In the genomic region with DNA sequence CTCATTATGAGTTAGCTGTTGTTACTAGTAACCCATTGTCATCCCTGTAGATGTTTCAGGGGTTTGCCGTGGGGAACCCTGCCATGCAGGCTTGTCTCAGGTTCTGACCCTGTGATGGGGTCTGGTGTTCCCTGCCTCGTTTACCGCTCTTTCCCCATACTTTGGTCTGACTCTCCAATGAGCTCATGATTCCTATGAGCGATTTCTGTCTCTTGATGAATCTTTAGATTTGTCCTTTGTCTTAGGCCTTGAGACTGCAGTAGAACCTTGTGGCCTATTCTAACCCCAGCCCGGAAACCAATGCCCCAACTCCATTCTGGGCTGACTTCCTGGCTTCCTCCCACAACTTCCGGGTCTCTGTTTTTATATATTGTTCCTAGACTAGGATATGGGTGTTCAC, we compare ENCODE assay signal across 9 cellular contexts. TPM values are rescaled to one million over a fixed set of nuclear protein-coding genes. Genes with fewer than 3 reads are reported as not detected.
A peak's percentile ranks its signal among the peaks of the same experiment; 100 is the strongest.
DNase-seq lines count a peak whose midpoint lies in the region; ATAC-seq and TF ChIP-seq lines count a peak whose summit lies in the region.
"Had no signal": no experiment of that assay in that cellular context is flagged by ENCODE, and none has a peak within 500 bp of the region (broad histone marks: within the 10 kb centered on the region; RNA-seq: fewer than 3 reads in every experiment).

No MANE protein-coding gene starts in this region.

- POLR2A ChIA-PET in OCI-LY7 (lab: Charles Lee), result interaction anchor here (0.5 to 3.0 kb wide), 4 partner anchors 9 to 124 kb away, joined by 3 to 25 read pairs (median 8); a partner anchor contains a TSS

- no peaks in the 10 kb centered on the region; the same call in 1 of the 2 replicates for H3K36me3 ChIP-seq in OCI-LY7 (ENCODE audit: insufficient read depth, low read length)

- H3K27ac ChIP-seq in OCI-LY7 (ENCODE audit: low read depth, low read length, poor library complexity, severe bottlenecking), result no peak overlapping the region

- no peaks in the 10 kb centered on the region for H3K27me3 Mint-ChIP-seq in activated T-helper 1 cell treated with anti-CD3 and anti-CD28 coated beads, Interleukin-12 subunit alpha, Interleukin-12 subunit beta, Interleukin-2, Interleukin-4 antibody, amounts not matched to agents 30 ng/mL and 10 ng/mL and 1 ng/mL, durations not matched to agents 14 hours and 24 hours and 36 hours (ENCODE audit: insufficient read depth)
- no peaks in the 10 kb centered on the region for H3K27me3 Mint-ChIP-seq in natural killer cell treated with Interleukin-12 subunit alpha and Interleukin-12 subunit beta and Interleukin-15 and Interleukin-18, amount 100 ng/mL, for 72 hours

- peaks cover 20% of the 10 kb centered on the region for H3K36me3 Mint-ChIP-seq in activated T-helper 1 cell treated with anti-CD3 and anti-CD28 coated beads, Interleukin-12 subunit alpha, Interleukin-12 subunit beta, Interleukin-2, Interleukin-4 antibody, amounts not matched to agents 30 ng/mL and 10 ng/mL and 1 ng/mL, durations not matched to agents 14 hours and 24 hours and 36 hours (ENCODE audit: low read depth)
- peaks cover 28% of the 10 kb centered on the region for H3K36me3 Mint-ChIP-seq in natural killer cell treated with Interleukin-12 subunit alpha and Interleukin-12 subunit beta and Interleukin-15 and Interleukin-18, amount 100 ng/mL, for 72 hours

- no TSS peak for BruUV-seq in OCI-LY7 (replicated peaks; lab: Mats Ljungman, UMichigan)

- ATAC-seq in natural killer cell treated with Interleukin-12 subunit alpha and Interleukin-12 subunit beta and Interleukin-15 and Interleukin-18, amount 100 ng/mL, for 72 hours, result peak; percentile 89 to 95
- no peak for ATAC-seq in GM18858 (IDR thresholded peaks at IDR 0.05; ENCODE audit: unreplicated experiment)

- peaks cover 30% of the 10 kb centered on the region for H3K9me3 Mint-ChIP-seq in activated T-helper 1 cell treated with anti-CD3 and anti-CD28 coated beads, Interleukin-12 subunit alpha, Interleukin-12 subunit beta, Interleukin-2, Interleukin-4 antibody, amounts not matched to agents 30 ng/mL and 10 ng/mL and 1 ng/mL, durations not matched to agents 14 hours and 24 hours and 36 hours
- H3K9me3 Mint-ChIP-seq in natural killer cell treated with Interleukin-12 subunit alpha and Interleukin-12 subunit beta and Interleukin-15 and Interleukin-18, amount 100 ng/mL, for 72 hours, result peaks cover 17% of the 10 kb centered on the region

- peak overlapping the region; percentile 98 for H2AFZ ChIP-seq in OCI-LY7 (ENCODE audit: low read length)

- peak; percentile 66 to 68 for DNase-seq in AML-193 (lab: John Stamatoyannopoulos, UW)
- DNase-seq in OCI-LY7 (ENCODE audit: low spot score), result peak; percentile 33
- peak; percentile 65 for DNase-seq in activated T-helper 1 cell treated with anti-CD3 and anti-CD28 coated beads, Interleukin-12 subunit alpha, Interleukin-12 subunit beta, Interleukin-2, Interleukin-4 antibody, amounts not matched to agents 30 ng/mL and 10 ng/mL and 1 ng/mL, durations not matched to agents 14 hours and 24 hours and 36 hours (ENCODE audit: low spot score)
- DNase-seq in natural killer cell treated with Interleukin-12 subunit alpha and Interleukin-12 subunit beta and Interleukin-15 and Interleukin-18, amount 100 ng/mL, for 72 hours (ENCODE audit: low spot score), result peak; percentile 80
- DNase-seq in NCI-H146 (lab: John Stamatoyannopoulos, UW), result no peak
- no peak for DNase-seq in NCI-H1092 (lab: John Stamatoyannopoulos, UW)
- no peak for DNase-seq in NCI-H524 treated with DMSO at 0.1 percent for 48 hours (lab: John Stamatoyannopoulos, UW)
- DNase-seq: NCI-H2171 treated with DMSO at 0.1 percent for 48 hours had no signal

- CTCF ChIA-PET in OCI-LY7 (lab: Charles Lee; ENCODE audit: unreplicated experiment), result no interaction called here

- no peaks in the 10 kb centered on the region for H3K79me2 ChIP-seq in OCI-LY7 (ENCODE audit: insufficient read depth, low read depth, low read length)

- H3K4me1 ChIP-seq in OCI-LY7 (ENCODE audit: insufficient read depth, low read length, poor library complexity, severe bottlenecking), result peaks cover 10% of the 10 kb centered on the region

- H3K4me1 Mint-ChIP-seq in activated T-helper 1 cell treated with anti-CD3 and anti-CD28 coated beads, Interleukin-12 subunit alpha, Interleukin-12 subunit beta, Interleukin-2, Interleukin-4 antibody, amounts not matched to agents 30 ng/mL and 10 ng/mL and 1 ng/mL, durations not matched to agents 14 hours and 24 hours and 36 hours (ENCODE audit: low read depth), result peaks cover 42% of the 10 kb centered on the region
- peaks cover 30 to 31% of the 10 kb centered on the region in 2 donors for H3K4me1 Mint-ChIP-seq in natural killer cell treated with Interleukin-12 subunit alpha and Interleukin-12 subunit beta and Interleukin-15 and Interleukin-18, amount 100 ng/mL, for 72 hours (ENCODE audit: low read depth in 2 of 2)

- TF ChIP-seq CTCF in OCI-LY7 (conservative IDR thresholded peaks at IDR 0.05; ENCODE audit: low read length), result no peak

- H3K4me3 Mint-ChIP-seq in activated T-helper 1 cell treated with anti-CD3 and anti-CD28 coated beads, Interleukin-12 subunit alpha, Interleukin-12 subunit beta, Interleukin-2, Interleukin-4 antibody, amounts not matched to agents 30 ng/mL and 10 ng/mL and 1 ng/mL, durations not matched to agents 14 hours and 24 hours and 36 hours, result peak overlapping the region; percentile 61
- peak overlapping the region; percentile 79 for H3K4me3 Mint-ChIP-seq in natural killer cell treated with Interleukin-12 subunit alpha and Interleukin-12 subunit beta and Interleukin-15 and Interleukin-18, amount 100 ng/mL, for 72 hours

- no peaks in the 10 kb centered on the region for H3K9me2 ChIP-seq in OCI-LY7 (ENCODE audit: insufficient read depth, low read length)

- no peaks in the 10 kb centered on the region for H4K20me1 ChIP-seq in OCI-LY7 (ENCODE audit: insufficient read depth, low read length)

- no peak overlapping the region for H3K4me3 ChIP-seq in OCI-LY7 (ENCODE audit: low read depth, low read length, poor library complexity, severe bottlenecking)

- H3K27ac Mint-ChIP-seq in activated T-helper 1 cell treated with anti-CD3 and anti-CD28 coated beads, Interleukin-12 subunit alpha, Interleukin-12 subunit beta, Interleukin-2, Interleukin-4 antibody, amounts not matched to agents 30 ng/mL and 10 ng/mL and 1 ng/mL, durations not matched to agents 14 hours and 24 hours and 36 hours, result peak overlapping the region; percentile 97
- H3K27ac Mint-ChIP-seq in natural killer cell treated with Interleukin-12 subunit alpha and Interleukin-12 subunit beta and Interleukin-15 and Interleukin-18, amount 100 ng/mL, for 72 hours, result peak overlapping the region; percentile 93 to 99

- H3K4me2 ChIP-seq in OCI-LY7 (ENCODE audit: low read length), result no peak overlapping the region

- H3K9me3 ChIP-seq in OCI-LY7 (ENCODE audit: low read length), result peaks cover 35% of the 10 kb centered on the region

- intact Hi-C loops in OCI-LY7 (cut with micrococcal nuclease; ENCODE audit: unreplicated experiment), result no loop called here
- intact Hi-C loops in activated T-helper 1 cell treated with anti-CD3 and anti-CD28 coated beads, Interleukin-12 subunit alpha, Interleukin-12 subunit beta, Interleukin-2, Interleukin-4 antibody, amounts not matched to agents 30 ng/mL and 10 ng/mL and 1 ng/mL, durations not matched to agents 14 hours and 24 hours and 36 hours (cut with micrococcal nuclease), result loop anchor here (1.0 kb wide), 3 partner anchors 12 to 43 kb away; a partner anchor contains a TSS

RNA-seq across cellular contexts. Expression of a gene that starts 11.3 kb away (rescaled TPM):
- total RNA-seq in OCI-LY7 (2014; rRNA removed; shearing (Covaris generic)), result 98.7 and 147 TPM in 2 replicates
- 114 and 120 TPM in 2 replicates for total RNA-seq in OCI-LY7 (2022)
- 144 and 149 TPM in 2 replicates for total RNA-seq in activated T-helper 1 cell treated with anti-CD3 and anti-CD28 coated beads, Interleukin-12 subunit alpha, Interleukin-12 subunit beta, Interleukin-2, Interleukin-4 antibody, amounts not matched to agents 30 ng/mL and 10 ng/mL and 1 ng/mL, durations not matched to agents 14 hours and 24 hours and 36 hours
- 100 to 1,000 TPM; 222 to 382 TPM for total RNA-seq in natural killer cell treated with Interleukin-12 subunit alpha and Interleukin-12 subunit beta and Interleukin-15 and Interleukin-18, amount 100 ng/mL, for 72 hours

RNA-seq across cellular contexts. Expression of a gene that starts 24.7 kb away (rescaled TPM):
- 0.49 and 1.2 TPM in 2 replicates for total RNA-seq in OCI-LY7 (2014; rRNA removed; shearing (Covaris generic))
- total RNA-seq in OCI-LY7 (2022), result 1.3 and 1.6 TPM in 2 replicates
- 1.6 and 2.1 TPM in 2 replicates for total RNA-seq in activated T-helper 1 cell treated with anti-CD3 and anti-CD28 coated beads, Interleukin-12 subunit alpha, Interleukin-12 subunit beta, Interleukin-2, Interleukin-4 antibody, amounts not matched to agents 30 ng/mL and 10 ng/mL and 1 ng/mL, durations not matched to agents 14 hours and 24 hours and 36 hours
- total RNA-seq in natural killer cell treated with Interleukin-12 subunit alpha and Interleukin-12 subunit beta and Interleukin-15 and Interleukin-18, amount 100 ng/mL, for 72 hours, result 1 to 10 TPM; 1.3 to 1.4 TPM

Comparison
In these comparisons a context has a peak if more than half of its experiments do, and no peak if none do; other contexts are left out.
1. DNase-seq: peak in AML-193 (2 of 2), OCI-LY7 (single experiment), activated T-helper 1 cell treated with anti-CD3 and anti-CD28 coated beads, Interleukin-12 subunit alpha, Interleukin-12 subunit beta, Interleukin-2, Interleukin-4 antibody, amounts not matched to agents 30 ng/mL and 10 ng/mL and 1 ng/mL, durations not matched to agents 14 hours and 24 hours and 36 hours (single experiment) and natural killer cell treated with Interleukin-12 subunit alpha and Interleukin-12 subunit beta and Interleukin-15 and Interleukin-18, amount 100 ng/mL, for 72 hours (single experiment); none in NCI-H146 (single experiment), NCI-H1092 (single experiment) and NCI-H524 treated with DMSO at 0.1 percent for 48 hours (single experiment).